9 cellular contexts compared by ENCODE assay signal in the genomic region with DNA sequence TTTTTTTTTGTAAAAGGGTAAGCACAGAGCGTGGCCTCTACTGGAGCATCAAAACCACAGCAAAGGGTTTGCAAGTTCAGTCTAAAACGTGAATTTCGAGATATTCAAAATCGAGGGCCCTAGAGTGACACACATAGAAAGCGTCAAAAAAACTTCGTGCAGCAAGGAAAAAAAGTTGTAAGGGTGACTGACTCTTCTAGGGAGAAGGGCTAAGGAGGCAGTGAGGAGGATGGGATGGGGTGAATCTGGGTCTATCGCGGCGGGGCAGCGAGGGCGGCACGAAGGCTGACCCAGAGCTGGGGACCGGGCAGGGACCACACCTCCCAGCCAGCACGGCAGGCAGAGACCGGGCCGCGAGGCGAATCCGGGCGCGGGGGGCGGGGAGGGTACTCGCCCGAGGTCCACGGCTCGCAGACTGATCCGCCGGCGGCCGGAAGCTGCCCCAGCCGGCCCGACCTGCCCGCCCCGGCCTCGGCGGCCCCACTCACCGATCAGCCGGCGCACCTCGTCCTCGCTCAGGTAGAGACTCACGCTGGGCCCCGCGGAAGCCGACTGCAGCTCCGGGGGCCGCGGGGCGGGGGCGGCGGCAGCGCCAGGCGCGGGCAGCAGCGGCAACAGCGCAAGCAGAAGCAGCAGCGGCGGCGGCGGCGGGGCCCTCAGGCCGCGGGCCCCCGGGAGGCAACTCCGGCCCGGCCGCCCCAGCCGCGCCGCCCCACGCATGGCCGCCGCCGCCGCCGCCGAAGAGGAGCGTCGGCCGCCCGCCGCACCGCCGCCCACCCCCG. TPM values are rescaled to one million over a fixed set of nuclear protein-coding genes. Genes with fewer than 3 reads are reported as not detected.
DNase-seq lines count a peak whose midpoint lies in the region; ATAC-seq, FAIRE-seq and TF ChIP-seq lines count a peak whose summit lies in the region.
"Had no signal": no experiment of that assay in that cellular context is flagged by ENCODE, and none has a peak within 500 bp of the region (broad histone marks: within the 10 kb centered on the region; RNA-seq: fewer than 3 reads in every experiment).

No MANE protein-coding gene starts in this region.

- intact Hi-C loops in Caco-2 (cut with micrococcal nuclease; ENCODE audit: unreplicated experiment): loop anchor here (1.0 to 2.0 kb wide), 2 partner anchors 37 to 49 kb away; no protein-coding TSS in a partner anchor

- H3K36me3 Mint-ChIP-seq in Caco-2 (ENCODE audit: insufficient read depth, unreplicated experiment) (peaks cover 17% of the 10 kb centered on the region), T-helper 17 cell (ENCODE audit: low read depth) (peaks cover 4% of the 10 kb centered on the region), astrocyte (ENCODE audit: low read depth, unreplicated experiment) (peaks cover 2% of the 10 kb centered on the region)

- no peak for TF ChIP-seq CTCF in Caco-2 (IDR thresholded peaks at IDR 0.05; ENCODE audit: insufficient read depth in 1 of 2, low read depth in 1 of 2, low read length in 1 of 2, severe bottlenecking in 1 of 2, unreplicated experiment in 1 of 2)
- no peak for TF ChIP-seq CTCF in astrocyte (IDR thresholded peaks at IDR 0.05; ENCODE audit: insufficient read depth, low read depth, low read length)
- no peak for TF ChIP-seq CTCF in retinal pigment epithelial cell (conservative IDR thresholded peaks at IDR 0.05; ENCODE audit: low read depth, low read length)

- H4K20me1 ChIP-seq in astrocyte (ENCODE audit: insufficient read depth, low read length): peaks cover 47% of the 10 kb centered on the region

- H3K9me3 ChIP-seq in Caco-2: no peaks in the 10 kb centered on the region; the same call in 1 of the 2 replicates
- H3K9me3 ChIP-seq in T-helper 17 cell (ENCODE audit: control insufficient read depth, low read length, poor library complexity, severe bottlenecking): no peaks in the 10 kb centered on the region
- no peaks in the 10 kb centered on the region for H3K9me3 ChIP-seq in astrocyte (ENCODE audit: insufficient read depth, low read depth, low read length)

- peaks cover 39% of the 10 kb centered on the region for H3K4me1 Mint-ChIP-seq in Caco-2 (ENCODE audit: low read depth, unreplicated experiment)
- H3K4me1 Mint-ChIP-seq in T-helper 17 cell: peaks cover 39% of the 10 kb centered on the region
- H3K4me1 Mint-ChIP-seq in astrocyte (ENCODE audit: low read depth, unreplicated experiment): peaks cover 31% of the 10 kb centered on the region

- no peaks in the 10 kb centered on the region for H3K36me3 ChIP-seq in Caco-2 (ENCODE audit: control insufficient read depth, insufficient read depth, low read length)
- no peaks in the 10 kb centered on the region for H3K36me3 ChIP-seq in astrocyte (ENCODE audit: insufficient read depth, low read length)

- H3K4me2 ChIP-seq in astrocyte (ENCODE audit: low read length): peak overlapping the region; percentile 87

- H3K27me3 ChIP-seq in Caco-2 (replicated peaks; ENCODE audit: control insufficient read depth, insufficient read depth, low read length) (no peaks in the 10 kb centered on the region), astrocyte (ENCODE audit: insufficient read depth, low read length) (no peaks in the 10 kb centered on the region)

- peak overlapping the region; percentile 85 for H3K4me3 Mint-ChIP-seq in Caco-2 (ENCODE audit: unreplicated experiment)
- H3K4me3 Mint-ChIP-seq in T-helper 17 cell: peak overlapping the region; percentile 98
- peak overlapping the region; percentile 87 for H3K4me3 Mint-ChIP-seq in astrocyte (ENCODE audit: unreplicated experiment)

- peak overlapping the region; percentile 76 for H3K27ac Mint-ChIP-seq in Caco-2 (ENCODE audit: unreplicated experiment)
- peak overlapping the region; percentile 93 for H3K27ac Mint-ChIP-seq in T-helper 17 cell
- peak overlapping the region; percentile 76 for H3K27ac Mint-ChIP-seq in astrocyte (ENCODE audit: unreplicated experiment)

- FAIRE-seq in astrocyte (lab: Jason Lieb, UNC): no peak
- FAIRE-seq: colon had no signal

- peak; percentile 30 for ATAC-seq in GM19468 (IDR thresholded peaks at IDR 0.05; ENCODE audit: extremely low read depth, unreplicated experiment)
- peak; percentile 29 for ATAC-seq in HG03565 (IDR thresholded peaks at IDR 0.05; ENCODE audit: unreplicated experiment)
- ATAC-seq in T-helper 17 cell: peak; percentile 63

- peak overlapping the region; percentile 92 for H3K9ac ChIP-seq in astrocyte (ENCODE audit: low read length)

- peaks cover 55% of the 10 kb centered on the region for H3K79me2 ChIP-seq in astrocyte (ENCODE audit: insufficient read depth, low read length)

- CTCF ChIA-PET in Caco-2 (lab: Charles Lee): interaction anchor here (1.5 kb wide), 1 partner anchor 39 kb away, joined by 4 read pairs; no protein-coding TSS in a partner anchor

- H3K27ac ChIP-seq in astrocyte (ENCODE audit: low read depth, low read length): peak overlapping the region; percentile 74

- H3K4me1 ChIP-seq in Caco-2 (peaks cover 42% of the 10 kb centered on the region), astrocyte (ENCODE audit: insufficient read depth, low read length) (peaks cover 6% of the 10 kb centered on the region)

- peak overlapping the region; percentile 88 for H3K4me3 ChIP-seq in Caco-2 (ENCODE audit: low read depth, low read length)
- H3K4me3 ChIP-seq in astrocyte (ENCODE audit: insufficient read depth, low read depth, low read length): peak overlapping the region; percentile 92
- peak overlapping the region; percentile 65 for H3K4me3 ChIP-seq in retinal pigment epithelial cell (ENCODE audit: low read length)

- peak overlapping the region; percentile 84 for H2AFZ ChIP-seq in astrocyte (ENCODE audit: low read depth, low read length)

- H3K27me3 Mint-ChIP-seq in Caco-2 (ENCODE audit: insufficient read depth, unreplicated experiment): no peaks in the 10 kb centered on the region
- H3K27me3 Mint-ChIP-seq in T-helper 17 cell: no peaks in the 10 kb centered on the region
- no peaks in the 10 kb centered on the region for H3K27me3 Mint-ChIP-seq in astrocyte (ENCODE audit: low read depth, unreplicated experiment)

- H3K9me3 Mint-ChIP-seq in Caco-2 (ENCODE audit: unreplicated experiment) (peaks cover 13% of the 10 kb centered on the region), astrocyte (ENCODE audit: unreplicated experiment) (no peaks in the 10 kb centered on the region)

- POLR2A ChIA-PET in Caco-2 (lab: Charles Lee): interaction anchor here (0.6 kb wide), 1 partner anchor 12 kb away, joined by 3 read pairs; no protein-coding TSS in a partner anchor

- BruUV-seq in Caco-2 (replicated peaks; lab: Mats Ljungman, UMichigan): no TSS peak

- peak; percentile 65 to 75 for DNase-seq in Caco-2
- peak; percentile 19 to 33 (median 33) for DNase-seq in T-helper 17 cell
- DNase-seq in astrocyte (ENCODE audit: low read depth): peak; percentile 22
- DNase-seq in hypothalamus (lab: John Stamatoyannopoulos, UW): peak in 40 of 51 donors; percentile 3 to 68 (median 38)
- DNase-seq in retinal pigment epithelial cell (ENCODE audit: low read depth): no peak
- no peak for DNase-seq in NCI-H1930 (lab: John Stamatoyannopoulos, UW)

RNA-seq across cellular contexts. Expression of a gene that starts 0.5 kb away (rescaled TPM):
- total RNA-seq in Caco-2 (2022) (101 and 102 TPM in 2 replicates), T-helper 17 cell (10 to 100 TPM; 42.9 to 44.9 TPM), astrocyte (57.1 and 58.0 TPM in 2 replicates)

Comparison
In these comparisons a context has a peak if more than half of its experiments do, and no peak if none do; other contexts are left out.
1. DNase-seq: peak in Caco-2 (2 of 2), T-helper 17 cell (3 of 3), astrocyte (single experiment) and hypothalamus (40 of 51); none in retinal pigment epithelial cell (single experiment) and NCI-H1930 (0 of 2).
2. Peak in every context shown above with its lines, with median percentiles within 50 percentile points of each other: H3K4me3 ChIP-seq, H3K27ac Mint-ChIP-seq, H3K4me3 Mint-ChIP-seq and ATAC-seq.